ENCODE assay signal across 1 cellular context in the genomic region with DNA sequence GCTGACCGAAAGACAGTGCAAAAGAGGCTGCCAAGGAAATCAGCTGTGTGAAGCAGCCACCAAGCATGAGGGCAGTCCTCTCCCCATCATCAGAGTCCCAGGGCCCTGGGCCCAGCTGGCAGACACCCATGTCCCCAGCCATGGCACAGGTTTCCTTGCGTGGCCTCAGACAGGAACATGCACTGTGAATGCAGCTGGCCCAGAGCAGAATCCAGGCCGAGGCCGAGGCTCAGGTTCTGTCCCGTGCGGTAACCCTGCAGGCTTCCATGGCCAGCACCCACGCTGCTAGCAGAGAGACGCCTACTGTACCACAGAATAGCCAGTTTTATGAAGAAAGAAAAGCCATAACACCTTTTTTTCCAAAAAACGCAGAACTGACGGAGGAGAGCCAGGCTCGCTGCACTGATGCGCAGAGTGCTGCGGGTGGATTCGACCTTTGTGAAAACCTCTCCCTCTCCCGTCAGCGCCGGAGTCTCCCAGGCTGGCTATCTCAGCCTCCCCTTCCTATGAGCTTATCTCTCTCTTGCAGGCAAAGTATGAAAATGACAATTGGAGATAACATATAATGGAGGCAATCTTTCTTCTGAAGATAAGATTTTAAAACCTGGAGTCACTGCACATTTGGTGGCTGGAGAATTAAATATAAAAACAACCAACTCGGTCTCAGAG.
A peak's percentile ranks its signal among the peaks of the same experiment; 100 is the strongest.
TF ChIP-seq lines count a peak whose summit lies in the region.

No MANE protein-coding gene starts in this region.

TF ChIP-seq in K562, 482 proteins besides CTCF, POLR2A, EP300 and RAD21 (continued from another document and continues in another):
- TF ChIP-seq, protein P1, sequence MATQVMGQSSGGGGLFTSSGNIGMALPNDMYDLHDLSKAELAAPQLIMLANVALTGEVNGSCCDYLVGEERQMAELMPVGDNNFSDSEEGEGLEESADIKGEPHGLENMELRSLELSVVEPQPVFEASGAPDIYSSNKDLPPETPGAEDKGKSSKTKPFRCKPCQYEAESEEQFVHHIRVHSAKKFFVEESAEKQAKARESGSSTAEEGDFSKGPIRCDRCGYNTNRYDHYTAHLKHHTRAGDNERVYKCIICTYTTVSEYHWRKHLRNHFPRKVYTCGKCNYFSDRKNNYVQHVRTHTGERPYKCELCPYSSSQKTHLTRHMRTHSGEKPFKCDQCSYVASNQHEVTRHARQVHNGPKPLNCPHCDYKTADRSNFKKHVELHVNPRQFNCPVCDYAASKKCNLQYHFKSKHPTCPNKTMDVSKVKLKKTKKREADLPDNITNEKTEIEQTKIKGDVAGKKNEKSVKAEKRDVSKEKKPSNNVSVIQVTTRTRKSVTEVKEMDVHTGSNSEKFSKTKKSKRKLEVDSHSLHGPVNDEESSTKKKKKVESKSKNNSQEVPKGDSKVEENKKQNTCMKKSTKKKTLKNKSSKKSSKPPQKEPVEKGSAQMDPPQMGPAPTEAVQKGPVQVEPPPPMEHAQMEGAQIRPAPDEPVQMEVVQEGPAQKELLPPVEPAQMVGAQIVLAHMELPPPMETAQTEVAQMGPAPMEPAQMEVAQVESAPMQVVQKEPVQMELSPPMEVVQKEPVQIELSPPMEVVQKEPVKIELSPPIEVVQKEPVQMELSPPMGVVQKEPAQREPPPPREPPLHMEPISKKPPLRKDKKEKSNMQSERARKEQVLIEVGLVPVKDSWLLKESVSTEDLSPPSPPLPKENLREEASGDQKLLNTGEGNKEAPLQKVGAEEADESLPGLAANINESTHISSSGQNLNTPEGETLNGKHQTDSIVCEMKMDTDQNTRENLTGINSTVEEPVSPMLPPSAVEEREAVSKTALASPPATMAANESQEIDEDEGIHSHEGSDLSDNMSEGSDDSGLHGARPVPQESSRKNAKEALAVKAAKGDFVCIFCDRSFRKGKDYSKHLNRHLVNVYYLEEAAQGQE (CRISPR knock-in tag; IDR thresholded peaks at IDR 0.05; ENCODE audit: low read depth) = no peak
- TF ChIP-seq SPI1 (IDR thresholded peaks at IDR 0.05; ENCODE audit: borderline replicate concordance, low read depth, low read length) (no peak), NR2C2 (CRISPR knock-in tag; IDR thresholded peaks at IDR 0.05) (no peak), NR2C2 (tag; IDR thresholded peaks at IDR 0.05) (peak; percentile 71; the same call in 1 of the 2 replicates), GATA2 (CRISPR knock-in tag; IDR thresholded peaks at IDR 0.05) (peak; percentile 99), FOSL1 (tag; conservative IDR thresholded peaks at IDR 0.05) (peak; percentile 86), BCOR (IDR thresholded peaks at IDR 0.05) (peak; percentile 99), ZKSCAN8 (CRISPR knock-in tag; IDR thresholded peaks at IDR 0.05) (peak; percentile 76), RBBP5 (IDR thresholded peaks at IDR 0.05; ENCODE audit: borderline replicate concordance, insufficient read depth, low read length, poor library complexity, severe bottlenecking) (no peak), ZNF764 (CRISPR knock-in tag; IDR thresholded peaks at IDR 0.05; ENCODE audit: low read depth) (no peak), SMARCA4 (IDR thresholded peaks at IDR 0.05) (peak; percentile 100), CREM (IDR thresholded peaks at IDR 0.05; ENCODE audit: low read depth) (peak; percentile 80), L3MBTL2 (IDR thresholded peaks at IDR 0.05) (peak; percentile 34; the same call in 1 of the 2 replicates), MYC (IDR thresholded peaks at IDR 0.05; ENCODE audit: low read depth, low read length) (peak; percentile 64), MYC (CRISPR knock-in tag; IDR thresholded peaks at IDR 0.05; ENCODE audit: borderline replicate concordance, low read depth) (no peak), OTX1 (CRISPR knock-in tag; IDR thresholded peaks at IDR 0.05) (0 out of 2 replicates have a peak, but pooled peaks have one; percentile 76), RUNX1 (IDR thresholded peaks at IDR 0.05; ENCODE audit: low read depth) (0 out of 2 replicates have a peak, but pooled peaks have one; percentile 73), TEAD1 (CRISPR knock-in tag; IDR thresholded peaks at IDR 0.05) (peak in 1 of 2 experiments; percentile 90; a peak in 2 of 4 replicates), STAT5A (IDR thresholded peaks at IDR 0.05; ENCODE audit: borderline replicate concordance, low read length) (peak; percentile 97), ARHGAP35 (IDR thresholded peaks at IDR 0.05; ENCODE audit: partially characterized antibody) (peak; percentile 31), CBFA2T3 (IDR thresholded peaks at IDR 0.05) (peak; percentile 99), HMG20A (CRISPR knock-in tag; conservative IDR thresholded peaks at IDR 0.05) (0 out of 2 replicates have a peak, but pooled peaks have one; percentile 14), TRIM28 (IDR thresholded peaks at IDR 0.05) (peak; percentile 83; the same call in 1 of the 2 replicates), CBX3 (IDR thresholded peaks at IDR 0.05; ENCODE audit: borderline replicate concordance in 1 of 2, low read length in 2 of 2) (peak in 1 of 2 experiments; percentile 73; a peak in 2 of 3 replicates), JUN (IDR thresholded peaks at IDR 0.05; ENCODE audit: borderline replicate concordance, low read depth, low read length) (peak; percentile 66), JUN (CRISPR knock-in tag; IDR thresholded peaks at IDR 0.05; ENCODE audit: borderline replicate concordance) (no peak), HSF4 (CRISPR knock-in tag; IDR thresholded peaks at IDR 0.05; ENCODE audit: borderline replicate concordance) (peak; percentile 50; the same call in 1 of the 2 replicates), DPF2 (IDR thresholded peaks at IDR 0.05) (peak; percentile 99), PYGO2 (tag; IDR thresholded peaks at IDR 0.05) (peak; percentile 93), ZNF76 (CRISPR knock-in tag; IDR thresholded peaks at IDR 0.05; ENCODE audit: borderline replicate concordance) (peak; percentile 86), FOXJ2 (tag; IDR thresholded peaks at IDR 0.05) (peak; percentile 71), TEAD4 (IDR thresholded peaks at IDR 0.05; ENCODE audit: low read length) (peak; percentile 100), TEAD4 (CRISPR knock-in tag; IDR thresholded peaks at IDR 0.05; ENCODE audit: borderline replicate concordance) (no peak), ZNF766 (CRISPR knock-in tag; conservative IDR thresholded peaks at IDR 0.05) (peak; percentile 96), ZNF197 (CRISPR knock-in tag; IDR thresholded peaks at IDR 0.05; ENCODE audit: low read depth) (peak; percentile 92; the same call in 1 of the 2 replicates), RBM14 (IDR thresholded peaks at IDR 0.05; ENCODE audit: borderline replicate concordance, insufficient read depth, low read depth, low read length) (no peak), MAFK (IDR thresholded peaks at IDR 0.05; ENCODE audit: low read length) (no peak)
- TF ChIP-seq, protein P2, sequence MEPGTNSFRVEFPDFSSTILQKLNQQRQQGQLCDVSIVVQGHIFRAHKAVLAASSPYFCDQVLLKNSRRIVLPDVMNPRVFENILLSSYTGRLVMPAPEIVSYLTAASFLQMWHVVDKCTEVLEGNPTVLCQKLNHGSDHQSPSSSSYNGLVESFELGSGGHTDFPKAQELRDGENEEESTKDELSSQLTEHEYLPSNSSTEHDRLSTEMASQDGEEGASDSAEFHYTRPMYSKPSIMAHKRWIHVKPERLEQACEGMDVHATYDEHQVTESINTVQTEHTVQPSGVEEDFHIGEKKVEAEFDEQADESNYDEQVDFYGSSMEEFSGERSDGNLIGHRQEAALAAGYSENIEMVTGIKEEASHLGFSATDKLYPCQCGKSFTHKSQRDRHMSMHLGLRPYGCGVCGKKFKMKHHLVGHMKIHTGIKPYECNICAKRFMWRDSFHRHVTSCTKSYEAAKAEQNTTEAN (CRISPR knock-in tag; IDR thresholded peaks at IDR 0.05) = no peak
- TF ChIP-seq, protein P3, sequence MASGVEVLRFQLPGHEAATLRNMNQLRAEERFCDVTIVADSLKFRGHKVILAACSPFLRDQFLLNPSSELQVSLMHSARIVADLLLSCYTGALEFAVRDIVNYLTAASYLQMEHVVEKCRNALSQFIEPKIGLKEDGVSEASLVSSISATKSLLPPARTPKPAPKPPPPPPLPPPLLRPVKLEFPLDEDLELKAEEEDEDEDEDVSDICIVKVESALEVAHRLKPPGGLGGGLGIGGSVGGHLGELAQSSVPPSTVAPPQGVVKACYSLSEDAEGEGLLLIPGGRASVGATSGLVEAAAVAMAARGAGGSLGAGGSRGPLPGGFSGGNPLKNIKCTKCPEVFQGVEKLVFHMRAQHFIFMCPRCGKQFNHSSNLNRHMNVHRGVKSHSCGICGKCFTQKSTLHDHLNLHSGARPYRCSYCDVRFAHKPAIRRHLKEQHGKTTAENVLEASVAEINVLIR (CRISPR knock-in tag; IDR thresholded peaks at IDR 0.05) = 0 out of 2 replicates have a peak, but pooled peaks have one; percentile 44
- TF ChIP-seq, protein P4, sequence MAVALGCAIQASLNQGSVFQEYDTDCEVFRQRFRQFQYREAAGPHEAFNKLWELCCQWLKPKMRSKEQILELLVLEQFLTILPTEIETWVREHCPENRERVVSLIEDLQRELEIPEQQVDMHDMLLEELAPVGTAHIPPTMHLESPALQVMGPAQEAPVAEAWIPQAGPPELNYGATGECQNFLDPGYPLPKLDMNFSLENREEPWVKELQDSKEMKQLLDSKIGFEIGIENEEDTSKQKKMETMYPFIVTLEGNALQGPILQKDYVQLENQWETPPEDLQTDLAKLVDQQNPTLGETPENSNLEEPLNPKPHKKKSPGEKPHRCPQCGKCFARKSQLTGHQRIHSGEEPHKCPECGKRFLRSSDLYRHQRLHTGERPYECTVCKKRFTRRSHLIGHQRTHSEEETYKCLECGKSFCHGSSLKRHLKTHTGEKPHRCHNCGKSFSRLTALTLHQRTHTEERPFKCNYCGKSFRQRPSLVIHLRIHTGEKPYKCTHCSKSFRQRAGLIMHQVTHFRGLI (CRISPR knock-in tag; IDR thresholded peaks at IDR 0.05) = peak; percentile 88; the same call in 1 of the 2 replicates
- TF ChIP-seq, protein P5, sequence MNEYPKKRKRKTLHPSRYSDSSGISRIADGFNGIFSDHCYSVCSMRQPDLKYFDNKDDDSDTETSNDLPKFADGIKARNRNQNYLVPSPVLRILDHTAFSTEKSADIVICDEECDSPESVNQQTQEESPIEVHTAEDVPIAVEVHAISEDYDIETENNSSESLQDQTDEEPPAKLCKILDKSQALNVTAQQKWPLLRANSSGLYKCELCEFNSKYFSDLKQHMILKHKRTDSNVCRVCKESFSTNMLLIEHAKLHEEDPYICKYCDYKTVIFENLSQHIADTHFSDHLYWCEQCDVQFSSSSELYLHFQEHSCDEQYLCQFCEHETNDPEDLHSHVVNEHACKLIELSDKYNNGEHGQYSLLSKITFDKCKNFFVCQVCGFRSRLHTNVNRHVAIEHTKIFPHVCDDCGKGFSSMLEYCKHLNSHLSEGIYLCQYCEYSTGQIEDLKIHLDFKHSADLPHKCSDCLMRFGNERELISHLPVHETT (CRISPR knock-in tag; conservative IDR thresholded peaks at IDR 0.05 in 1 of 2, IDR thresholded peaks at IDR 0.05 in 1 of 2) = peak in 1 of 2 experiments; percentile 90; a peak in 2 of 4 replicates
- TF ChIP-seq, protein P6, sequence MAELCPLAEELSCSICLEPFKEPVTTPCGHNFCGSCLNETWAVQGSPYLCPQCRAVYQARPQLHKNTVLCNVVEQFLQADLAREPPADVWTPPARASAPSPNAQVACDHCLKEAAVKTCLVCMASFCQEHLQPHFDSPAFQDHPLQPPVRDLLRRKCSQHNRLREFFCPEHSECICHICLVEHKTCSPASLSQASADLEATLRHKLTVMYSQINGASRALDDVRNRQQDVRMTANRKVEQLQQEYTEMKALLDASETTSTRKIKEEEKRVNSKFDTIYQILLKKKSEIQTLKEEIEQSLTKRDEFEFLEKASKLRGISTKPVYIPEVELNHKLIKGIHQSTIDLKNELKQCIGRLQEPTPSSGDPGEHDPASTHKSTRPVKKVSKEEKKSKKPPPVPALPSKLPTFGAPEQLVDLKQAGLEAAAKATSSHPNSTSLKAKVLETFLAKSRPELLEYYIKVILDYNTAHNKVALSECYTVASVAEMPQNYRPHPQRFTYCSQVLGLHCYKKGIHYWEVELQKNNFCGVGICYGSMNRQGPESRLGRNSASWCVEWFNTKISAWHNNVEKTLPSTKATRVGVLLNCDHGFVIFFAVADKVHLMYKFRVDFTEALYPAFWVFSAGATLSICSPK (IDR thresholded peaks at IDR 0.05; ENCODE audit: borderline replicate concordance) = no peak
- TF ChIP-seq, protein P7, sequence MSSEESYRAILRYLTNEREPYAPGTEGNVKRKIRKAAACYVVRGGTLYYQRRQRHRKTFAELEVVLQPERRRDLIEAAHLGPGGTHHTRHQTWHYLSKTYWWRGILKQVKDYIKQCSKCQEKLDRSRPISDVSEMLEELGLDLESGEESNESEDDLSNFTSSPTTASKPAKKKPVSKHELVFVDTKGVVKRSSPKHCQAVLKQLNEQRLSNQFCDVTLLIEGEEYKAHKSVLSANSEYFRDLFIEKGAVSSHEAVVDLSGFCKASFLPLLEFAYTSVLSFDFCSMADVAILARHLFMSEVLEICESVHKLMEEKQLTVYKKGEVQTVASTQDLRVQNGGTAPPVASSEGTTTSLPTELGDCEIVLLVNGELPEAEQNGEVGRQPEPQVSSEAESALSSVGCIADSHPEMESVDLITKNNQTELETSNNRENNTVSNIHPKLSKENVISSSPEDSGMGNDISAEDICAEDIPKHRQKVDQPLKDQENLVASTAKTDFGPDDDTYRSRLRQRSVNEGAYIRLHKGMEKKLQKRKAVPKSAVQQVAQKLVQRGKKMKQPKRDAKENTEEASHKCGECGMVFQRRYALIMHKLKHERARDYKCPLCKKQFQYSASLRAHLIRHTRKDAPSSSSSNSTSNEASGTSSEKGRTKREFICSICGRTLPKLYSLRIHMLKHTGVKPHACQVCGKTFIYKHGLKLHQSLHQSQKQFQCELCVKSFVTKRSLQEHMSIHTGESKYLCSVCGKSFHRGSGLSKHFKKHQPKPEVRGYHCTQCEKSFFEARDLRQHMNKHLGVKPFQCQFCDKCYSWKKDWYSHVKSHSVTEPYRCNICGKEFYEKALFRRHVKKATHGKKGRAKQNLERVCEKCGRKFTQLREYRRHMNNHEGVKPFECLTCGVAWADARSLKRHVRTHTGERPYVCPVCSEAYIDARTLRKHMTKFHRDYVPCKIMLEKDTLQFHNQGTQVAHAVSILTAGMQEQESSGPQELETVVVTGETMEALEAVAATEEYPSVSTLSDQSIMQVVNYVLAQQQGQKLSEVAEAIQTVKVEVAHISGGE (CRISPR knock-in tag; IDR thresholded peaks at IDR 0.05) = peak in 1 of 3 experiments; percentile 80; a peak in 2 of 6 replicates
- TF ChIP-seq, protein P8, sequence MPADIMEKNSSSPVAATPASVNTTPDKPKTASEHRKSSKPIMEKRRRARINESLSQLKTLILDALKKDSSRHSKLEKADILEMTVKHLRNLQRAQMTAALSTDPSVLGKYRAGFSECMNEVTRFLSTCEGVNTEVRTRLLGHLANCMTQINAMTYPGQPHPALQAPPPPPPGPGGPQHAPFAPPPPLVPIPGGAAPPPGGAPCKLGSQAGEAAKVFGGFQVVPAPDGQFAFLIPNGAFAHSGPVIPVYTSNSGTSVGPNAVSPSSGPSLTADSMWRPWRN (IDR thresholded peaks at IDR 0.05; ENCODE audit: low read depth) = peak; percentile 95
- TF ChIP-seq, protein P9, sequence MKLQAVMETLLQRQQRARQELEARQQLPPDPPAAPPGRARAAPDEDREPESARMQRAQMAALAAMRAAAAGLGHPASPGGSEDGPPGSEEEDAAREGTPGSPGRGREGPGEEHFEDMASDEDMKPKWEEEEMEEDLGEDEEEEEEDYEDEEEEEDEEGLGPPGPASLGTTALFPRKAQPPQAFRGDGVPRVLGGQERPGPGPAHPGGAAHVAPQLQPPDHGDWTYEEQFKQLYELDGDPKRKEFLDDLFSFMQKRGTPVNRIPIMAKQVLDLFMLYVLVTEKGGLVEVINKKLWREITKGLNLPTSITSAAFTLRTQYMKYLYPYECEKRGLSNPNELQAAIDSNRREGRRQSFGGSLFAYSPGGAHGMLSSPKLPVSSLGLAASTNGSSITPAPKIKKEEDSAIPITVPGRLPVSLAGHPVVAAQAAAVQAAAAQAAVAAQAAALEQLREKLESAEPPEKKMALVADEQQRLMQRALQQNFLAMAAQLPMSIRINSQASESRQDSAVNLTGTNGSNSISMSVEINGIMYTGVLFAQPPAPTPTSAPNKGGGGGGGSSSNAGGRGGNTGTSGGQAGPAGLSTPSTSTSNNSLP (IDR thresholded peaks at IDR 0.05; ENCODE audit: borderline replicate concordance, low read depth, low read length) = peak; percentile 71; the same call in 1 of the 2 replicates
